ENCODE assay signal across 8 cellular contexts in the genomic region with DNA sequence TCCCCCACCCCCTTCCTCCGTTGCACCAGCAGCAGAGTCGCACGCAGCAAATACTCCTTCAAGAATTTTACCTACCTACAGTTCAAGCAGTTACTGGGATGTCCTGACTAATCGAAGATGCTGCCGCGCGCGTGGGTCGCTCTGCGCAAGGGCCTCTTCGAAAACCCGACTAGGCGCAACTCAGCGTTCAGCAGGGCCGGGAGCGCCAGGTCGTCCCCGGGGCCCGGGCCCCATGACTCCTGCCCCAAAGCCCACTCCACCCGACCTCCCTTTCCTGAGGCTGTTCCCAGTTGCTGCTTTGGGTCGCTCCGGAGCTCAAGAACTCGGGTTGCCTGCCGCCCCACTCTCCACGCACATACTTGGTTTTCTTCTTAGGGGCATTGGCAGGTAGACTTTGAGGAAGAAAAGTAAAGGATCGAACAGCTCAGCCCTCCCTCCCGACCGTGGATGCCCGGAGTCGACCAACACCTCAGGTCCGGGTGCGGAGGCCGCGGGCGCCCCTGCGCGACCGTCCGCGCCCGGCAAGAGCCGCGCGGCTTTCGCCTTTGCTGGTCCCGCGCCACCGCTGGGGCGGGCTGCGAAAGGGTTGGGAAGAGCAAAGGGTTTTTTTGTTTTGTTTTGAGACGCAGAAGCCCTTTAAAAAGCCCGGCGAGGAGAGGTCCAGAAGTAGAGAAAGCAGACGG. TPM values are rescaled to one million over a fixed set of nuclear protein-coding genes. Genes with fewer than 3 reads are reported as not detected.
DNase-seq lines count a peak whose midpoint lies in the region; ATAC-seq and TF ChIP-seq lines count a peak whose summit lies in the region.

No MANE protein-coding gene starts in this region.

- no peaks in the 10 kb centered on the region for H3K9me3 ChIP-seq in iPS-18a (ENCODE audit: control insufficient read depth, low read depth, low read length)
- no peaks in the 10 kb centered on the region for H3K9me3 ChIP-seq in OCI-LY7 (ENCODE audit: low read length)

- intact Hi-C loops in OCI-LY7 (cut with micrococcal nuclease; ENCODE audit: unreplicated experiment), result no loop called here

- peak overlapping the region; percentile 29 for H3K9ac ChIP-seq in iPS-18a (ENCODE audit: low read length)

- no peak for ATAC-seq in stimulated activated effector memory CD8-positive, alpha-beta T cell treated with anti-CD3 and anti-CD28 coated beads, Interleukin-12 subunit alpha, Interleukin-12 subunit beta, amount 100 ng/mL, for 72 hours
- no peak for ATAC-seq in GM21423 (IDR thresholded peaks at IDR 0.05; ENCODE audit: unreplicated experiment)

- H3K4me1 ChIP-seq in iPS-18a (ENCODE audit: control insufficient read depth, low read depth, low read length) (peaks cover 14% of the 10 kb centered on the region), OCI-LY7 (ENCODE audit: insufficient read depth, low read length, poor library complexity, severe bottlenecking) (no peaks in the 10 kb centered on the region)

- POLR2A ChIA-PET in OCI-LY7 (lab: Charles Lee), result no interaction called here

- H3K36me3 ChIP-seq in iPS-18a (ENCODE audit: control insufficient read depth, low read depth, low read length), result peaks cover 3% of the 10 kb centered on the region
- no peaks in the 10 kb centered on the region for H3K36me3 ChIP-seq in OCI-LY7 (ENCODE audit: insufficient read depth, low read length)

- H3K27me3 Mint-ChIP-seq in activated naive CD4-positive, alpha-beta T cell treated with anti-CD3 and anti-CD28 coated beads, Interleukin-2, amount 50 U/mL, for 24 hours, result peaks cover 51% of the 10 kb centered on the region
- peaks cover 35% of the 10 kb centered on the region for H3K27me3 Mint-ChIP-seq in activated naive CD8-positive, alpha-beta T cell

- H3K27ac Mint-ChIP-seq in activated naive CD4-positive, alpha-beta T cell treated with anti-CD3 and anti-CD28 coated beads, Interleukin-2, amount 50 U/mL, for 24 hours, result no peak overlapping the region
- no peak overlapping the region for H3K27ac Mint-ChIP-seq in activated naive CD8-positive, alpha-beta T cell
- H3K27ac Mint-ChIP-seq in stimulated activated effector memory CD8-positive, alpha-beta T cell treated with anti-CD3 and anti-CD28 coated beads, Interleukin-12 subunit alpha, Interleukin-12 subunit beta, amount 100 ng/mL, for 72 hours, result no peak overlapping the region

- no peak overlapping the region for H3K4me2 ChIP-seq in OCI-LY7 (ENCODE audit: low read length)

- no peaks in the 10 kb centered on the region for H3K79me2 ChIP-seq in OCI-LY7 (ENCODE audit: insufficient read depth, low read depth, low read length)

- no peak for DNase-seq in activated naive CD4-positive, alpha-beta T cell treated with Interleukin-2 at 50 U/mL for 16 hours
- DNase-seq in stimulated activated effector memory CD8-positive, alpha-beta T cell treated with anti-CD3 and anti-CD28 coated beads, Interleukin-12 subunit alpha, Interleukin-12 subunit beta, amount 100 ng/mL, for 72 hours (ENCODE audit: low spot score in 2 of 2), result no peak
- DNase-seq in OCI-LY7 (ENCODE audit: low spot score), result no peak
- DNase-seq in activated gamma-delta T cell (lab: John Stamatoyannopoulos, UW), result no peak

- H4K20me1 ChIP-seq in OCI-LY7 (ENCODE audit: insufficient read depth, low read length), result no peaks in the 10 kb centered on the region

- H3K27me3 ChIP-seq in iPS-18a (ENCODE audit: control insufficient read depth, insufficient read depth, low read length), result peaks cover 88% of the 10 kb centered on the region

- H3K4me1 Mint-ChIP-seq in activated naive CD4-positive, alpha-beta T cell treated with anti-CD3 and anti-CD28 coated beads, Interleukin-2, amount 50 U/mL, for 24 hours, result peaks cover 41% of the 10 kb centered on the region
- peaks cover 36% of the 10 kb centered on the region for H3K4me1 Mint-ChIP-seq in activated naive CD8-positive, alpha-beta T cell (ENCODE audit: low read depth)
- H3K4me1 Mint-ChIP-seq in stimulated activated effector memory CD8-positive, alpha-beta T cell treated with anti-CD3 and anti-CD28 coated beads, Interleukin-12 subunit alpha, Interleukin-12 subunit beta, amount 100 ng/mL, for 72 hours, result peaks cover 21% of the 10 kb centered on the region

- no peak overlapping the region for H2AFZ ChIP-seq in OCI-LY7 (ENCODE audit: low read length)

- no peaks in the 10 kb centered on the region for H3K36me3 Mint-ChIP-seq in activated naive CD4-positive, alpha-beta T cell treated with anti-CD3 and anti-CD28 coated beads, Interleukin-2, amount 50 U/mL, for 24 hours
- H3K36me3 Mint-ChIP-seq in activated naive CD8-positive, alpha-beta T cell, result no peaks in the 10 kb centered on the region
- H3K36me3 Mint-ChIP-seq in stimulated activated effector memory CD8-positive, alpha-beta T cell treated with anti-CD3 and anti-CD28 coated beads, Interleukin-12 subunit alpha, Interleukin-12 subunit beta, amount 100 ng/mL, for 72 hours, result peaks cover 6% of the 10 kb centered on the region

- no TSS peak for BruUV-seq in OCI-LY7 (replicated peaks; lab: Mats Ljungman, UMichigan)

- TF ChIP-seq CTCF in OCI-LY7 (conservative IDR thresholded peaks at IDR 0.05; ENCODE audit: low read length), result no peak

- H3K4me3 ChIP-seq in iPS-18a (ENCODE audit: low read length) (peak overlapping the region; percentile 85), OCI-LY7 (ENCODE audit: low read depth, low read length, poor library complexity, severe bottlenecking) (no peak overlapping the region)

- CTCF ChIA-PET in OCI-LY7 (lab: Charles Lee; ENCODE audit: unreplicated experiment), result no interaction called here

- H3K4me3 Mint-ChIP-seq in activated naive CD4-positive, alpha-beta T cell treated with anti-CD3 and anti-CD28 coated beads, Interleukin-2, amount 50 U/mL, for 24 hours, result peak overlapping the region; percentile 76
- H3K4me3 Mint-ChIP-seq in activated naive CD8-positive, alpha-beta T cell, result peak overlapping the region; percentile 86
- H3K4me3 Mint-ChIP-seq in stimulated activated effector memory CD8-positive, alpha-beta T cell treated with anti-CD3 and anti-CD28 coated beads, Interleukin-12 subunit alpha, Interleukin-12 subunit beta, amount 100 ng/mL, for 72 hours, result peak overlapping the region; percentile 57

- H3K9me2 ChIP-seq in OCI-LY7 (ENCODE audit: insufficient read depth, low read length), result no peaks in the 10 kb centered on the region

- no peaks in the 10 kb centered on the region for H3K9me3 Mint-ChIP-seq in activated naive CD4-positive, alpha-beta T cell treated with anti-CD3 and anti-CD28 coated beads, Interleukin-2, amount 50 U/mL, for 24 hours
- H3K9me3 Mint-ChIP-seq in activated naive CD8-positive, alpha-beta T cell (ENCODE audit: low read depth), result no peaks in the 10 kb centered on the region
- H3K9me3 Mint-ChIP-seq in stimulated activated effector memory CD8-positive, alpha-beta T cell treated with anti-CD3 and anti-CD28 coated beads, Interleukin-12 subunit alpha, Interleukin-12 subunit beta, amount 100 ng/mL, for 72 hours, result no peaks in the 10 kb centered on the region

- H3K27ac ChIP-seq in iPS-18a (ENCODE audit: low read length) (no peak overlapping the region), OCI-LY7 (ENCODE audit: low read depth, low read length, poor library complexity, severe bottlenecking) (no peak overlapping the region)

RNA-seq across cellular contexts. Expression of a gene that starts 1.9 kb away (rescaled TPM):
- total RNA-seq in OCI-LY7 (2014; rRNA removed; shearing (Covaris generic)), result not detected in 2 replicates
- total RNA-seq in OCI-LY7 (2022), result not detected in 2 replicates
